In genomic region chr16:71758293-71758760, GRCh38 we compare ENCODE assay signal across 21 cellular contexts. TPM values are rescaled to one million over a fixed set of nuclear protein-coding genes. Genes with fewer than 3 reads are reported as not detected.
DNase-seq lines count a peak whose midpoint lies in the region; ATAC-seq, FAIRE-seq and TF ChIP-seq lines count a peak whose summit lies in the region.
"Had no signal": no experiment of that assay in that cellular context is flagged by ENCODE, and none has a peak within 500 bp of the region (broad histone marks: within the 10 kb centered on the region; RNA-seq: fewer than 3 reads in every experiment).

No MANE protein-coding gene starts in this region.

- intact Hi-C loops in activated CD4-positive, alpha-beta memory T cell treated with anti-CD3 and anti-CD28 coated beads for 36 hours (cut with micrococcal nuclease): loop anchor here (10.0 kb wide), 1 partner anchor 206 kb away; no protein-coding TSS in a partner anchor

- DNase-seq in activated CD4-positive, alpha-beta memory T cell treated with anti-CD3 and anti-CD28 coated beads for 36 hours: no peak
- DNase-seq in activated CD4-positive, alpha-beta memory T cell treated with anti-CD3 and anti-CD28 coated beads, Interleukin-2, amount 10 ng/mL, durations not matched to agents 7 days and 5 days: no peak
- DNase-seq in hepatocyte (ENCODE audit: low spot score) (peak; percentile 31), small intestine (peak; percentile 6), D721Med (ENCODE audit: insufficient read length, low spot score) (no peak), D341Med (ENCODE audit: low spot score) (no peak)
- DNase-seq: DMS79 treated with DMSO at 0.1 percent for 48 hours, KBM-7, NCI-H1092 treated with DMSO at 0.1 percent for 48 hours, NCI-H1694, NCI-H446, NCI-H748 treated with DMSO at 0.1 percent for 48 hours, Peyer's patch, SHP77 treated with DMSO at 0.1 percent for 48 hours had no signal

- 67% methylated on average over 5 of the region's 5 CpGs for WGBS in hepatocyte (ENCODE audit: low lambda C conversion rate, missing lambda C conversion rate)
- WGBS in small intestine, 3 donors: 16 to 71% (median 48%) methylated on average over 5 of the region's 5 CpGs

- H3K9me2 ChIP-seq in hepatocyte (replicated peaks; ENCODE audit: insufficient read depth): no peaks in the 10 kb centered on the region

- H3K36me3 ChIP-seq in hepatocyte (replicated peaks; ENCODE audit: insufficient read depth, low read depth) (no peaks in the 10 kb centered on the region), small intestine (ENCODE audit: control insufficient read depth in 2 of 2, insufficient read depth in 2 of 2, low read length in 2 of 2) (peaks cover 21 to 27% of the 10 kb centered on the region in 2 donors)

- peak overlapping the region; percentile 24 for H3K27ac Mint-ChIP-seq in activated CD4-positive, alpha-beta memory T cell treated with anti-CD3 and anti-CD28 coated beads for 36 hours
- no peak overlapping the region for H3K27ac Mint-ChIP-seq in activated CD4-positive, alpha-beta memory T cell treated with anti-CD3 and anti-CD28 coated beads, Interleukin-2, amount 10 ng/mL, durations not matched to agents 7 days and 5 days

- no peaks in the 10 kb centered on the region for H3K27me3 Mint-ChIP-seq in activated CD4-positive, alpha-beta memory T cell treated with anti-CD3 and anti-CD28 coated beads for 36 hours
- no peaks in the 10 kb centered on the region for H3K27me3 Mint-ChIP-seq in activated CD4-positive, alpha-beta memory T cell treated with anti-CD3 and anti-CD28 coated beads, Interleukin-2, amount 10 ng/mL, durations not matched to agents 7 days and 5 days

- H3K27ac ChIP-seq in VCaP (peak overlapping the region; percentile 47), hepatocyte (peak overlapping the region; percentile 25), small intestine (ENCODE audit: low read depth in 1 of 2, low read length in 1 of 2) (no peak overlapping the region)

- H3K27me3 ChIP-seq in hepatocyte: no peaks in the 10 kb centered on the region
- no peaks in the 10 kb centered on the region for H3K27me3 ChIP-seq in small intestine (ENCODE audit: control insufficient read depth in 2 of 2, insufficient read depth in 2 of 2, low read length in 2 of 2)
- H3K27me3 ChIP-seq: Peyer's patch had no signal

- H3K9me3 Mint-ChIP-seq in activated CD4-positive, alpha-beta memory T cell treated with anti-CD3 and anti-CD28 coated beads for 36 hours: no peaks in the 10 kb centered on the region
- no peaks in the 10 kb centered on the region for H3K9me3 Mint-ChIP-seq in activated CD4-positive, alpha-beta memory T cell treated with anti-CD3 and anti-CD28 coated beads, Interleukin-2, amount 10 ng/mL, durations not matched to agents 7 days and 5 days

- H4K20me1 ChIP-seq in hepatocyte (ENCODE audit: insufficient read depth, poor library complexity, severe bottlenecking): no peaks in the 10 kb centered on the region

- no peak overlapping the region for H2AFZ ChIP-seq in hepatocyte

- peaks cover 6% of the 10 kb centered on the region for H3K79me2 ChIP-seq in hepatocyte

- FAIRE-seq in small intestine (lab: Jason Lieb, UNC) (no peak), D721Med (lab: Jason Lieb, UNC) (no peak)
- FAIRE-seq: A204.1, G401.6, GM12891 had no signal

- TF ChIP-seq CTCF in VCaP (conservative IDR thresholded peaks at IDR 0.05) (no peak), hepatocyte (IDR thresholded peaks at IDR 0.05; ENCODE audit: poor library complexity) (no peak), D721Med (IDR thresholded peaks at IDR 0.05; ENCODE audit: insufficient read depth, missing control alignments) (no peak)

- H3K9me3 ChIP-seq in hepatocyte (ENCODE audit: low read depth) (no peaks in the 10 kb centered on the region), small intestine (ENCODE audit: control insufficient read depth, low read depth) (no peaks in the 10 kb centered on the region)
- H3K9me3 ChIP-seq: Caco-2, Peyer's patch had no signal

- CTCF ChIA-PET in activated CD4-positive, alpha-beta memory T cell treated with anti-CD3 and anti-CD28 coated beads for 36 hours (lab: Charles Lee): no interaction called here
- CTCF ChIA-PET in activated CD4-positive, alpha-beta memory T cell treated with anti-CD3 and anti-CD28 coated beads, Interleukin-2, amount 10 ng/mL, durations not matched to agents 7 days and 5 days (lab: Charles Lee): interaction anchor here (1.1 kb wide), 1 partner anchor 203 kb away, joined by 4 read pairs; no protein-coding TSS in a partner anchor

- POLR2A ChIA-PET in activated CD4-positive, alpha-beta memory T cell treated with anti-CD3 and anti-CD28 coated beads for 36 hours (lab: Charles Lee): no interaction called here
- POLR2A ChIA-PET in activated CD4-positive, alpha-beta memory T cell treated with anti-CD3 and anti-CD28 coated beads, Interleukin-2, amount 10 ng/mL, durations not matched to agents 7 days and 5 days (lab: Charles Lee): interaction anchor here (1.0 to 2.1 kb wide), 2 partner anchors 9 to 50 kb away, joined by 3 to 6 read pairs; partner anchors contain the start of gene AP1G1

- H3K4me3 ChIP-seq in hepatocyte (no peak overlapping the region), small intestine (ENCODE audit: low read depth in 1 of 2, low read length in 2 of 2) (no peak overlapping the region)
- H3K4me3 ChIP-seq: Peyer's patch had no signal

- ATAC-seq in GM18873 (IDR thresholded peaks at IDR 0.05; ENCODE audit: low FRiP score, unreplicated experiment): no peak
- ATAC-seq: HCT116 had no signal

- peaks cover 49% of the 10 kb centered on the region for H3K36me3 Mint-ChIP-seq in activated CD4-positive, alpha-beta memory T cell treated with anti-CD3 and anti-CD28 coated beads for 36 hours
- peaks cover 68% of the 10 kb centered on the region for H3K36me3 Mint-ChIP-seq in activated CD4-positive, alpha-beta memory T cell treated with anti-CD3 and anti-CD28 coated beads, Interleukin-2, amount 10 ng/mL, durations not matched to agents 7 days and 5 days (ENCODE audit: low read depth)

- H3K4me1 Mint-ChIP-seq in activated CD4-positive, alpha-beta memory T cell treated with anti-CD3 and anti-CD28 coated beads for 36 hours (ENCODE audit: low read depth): peaks cover 20% of the 10 kb centered on the region
- peaks cover 15% of the 10 kb centered on the region for H3K4me1 Mint-ChIP-seq in activated CD4-positive, alpha-beta memory T cell treated with anti-CD3 and anti-CD28 coated beads, Interleukin-2, amount 10 ng/mL, durations not matched to agents 7 days and 5 days

- H3K4me1 ChIP-seq in hepatocyte (ENCODE audit: insufficient read depth) (no peaks in the 10 kb centered on the region), small intestine (ENCODE audit: control insufficient read depth in 2 of 2, insufficient read depth in 1 of 2, low read depth in 1 of 2, low read length in 1 of 2) (no peaks in the 10 kb centered on the region)
- H3K4me1 ChIP-seq: Peyer's patch had no signal

- H3K4me2 ChIP-seq in hepatocyte: no peak overlapping the region

- no peak overlapping the region for H3K4me3 Mint-ChIP-seq in activated CD4-positive, alpha-beta memory T cell treated with anti-CD3 and anti-CD28 coated beads for 36 hours
- H3K4me3 Mint-ChIP-seq in activated CD4-positive, alpha-beta memory T cell treated with anti-CD3 and anti-CD28 coated beads, Interleukin-2, amount 10 ng/mL, durations not matched to agents 7 days and 5 days: no peak overlapping the region

RNA-seq across cellular contexts. Expression of gene PHLPP2, which starts 33.8 kb away (rescaled TPM):
- total RNA-seq in activated CD4-positive, alpha-beta memory T cell treated with anti-CD3 and anti-CD28 coated beads for 36 hours: 10 to 100 TPM; 10.2 to 11.2 TPM
- 1 to 10 TPM; 7.4 TPM for total RNA-seq in activated CD4-positive, alpha-beta memory T cell treated with anti-CD3 and anti-CD28 coated beads, Interleukin-2, amount 10 ng/mL, durations not matched to agents 7 days and 5 days
- 15.0 and 17.5 TPM in 2 replicates for total RNA-seq in hepatocyte
- polyA plus RNA-seq in hepatocyte (4.5 and 7.4 TPM in 2 replicates), small intestine (10 to 100 TPM in 2 of 3 donors, 1 to 10 TPM in 1; 3.6 to 16.8 (median 15.4) TPM)

RNA-seq across cellular contexts. Expression of gene AP1G1, which starts 50.3 kb away (rescaled TPM):
- total RNA-seq in activated CD4-positive, alpha-beta memory T cell treated with anti-CD3 and anti-CD28 coated beads for 36 hours: 10 to 100 TPM; 65.9 to 66.9 TPM
- 10 to 100 TPM; 78.7 to 82.6 TPM for total RNA-seq in activated CD4-positive, alpha-beta memory T cell treated with anti-CD3 and anti-CD28 coated beads, Interleukin-2, amount 10 ng/mL, durations not matched to agents 7 days and 5 days
- 85.5 and 96.2 TPM in 2 replicates for total RNA-seq in hepatocyte
- polyA plus RNA-seq in hepatocyte (27.2 and 28.3 TPM in 2 replicates), small intestine (10 to 100 TPM; 17.6 to 23.0 (median 21.4) TPM)

Comparison
In these comparisons a context has a peak if more than half of its experiments do, and no peak if none do; other contexts are left out.
1. DNase-seq: peak in hepatocyte (single experiment) and small intestine (single experiment); none in activated CD4-positive, alpha-beta memory T cell treated with anti-CD3 and anti-CD28 coated beads for 36 hours (single experiment), activated CD4-positive, alpha-beta memory T cell treated with anti-CD3 and anti-CD28 coated beads, Interleukin-2, amount 10 ng/mL, durations not matched to agents 7 days and 5 days (single experiment), D721Med (single experiment) and D341Med (single experiment).
2. H3K27ac ChIP-seq: peak in VCaP (single experiment) and hepatocyte (single experiment); none in small intestine (0 of 2).